In the genomic region with DNA sequence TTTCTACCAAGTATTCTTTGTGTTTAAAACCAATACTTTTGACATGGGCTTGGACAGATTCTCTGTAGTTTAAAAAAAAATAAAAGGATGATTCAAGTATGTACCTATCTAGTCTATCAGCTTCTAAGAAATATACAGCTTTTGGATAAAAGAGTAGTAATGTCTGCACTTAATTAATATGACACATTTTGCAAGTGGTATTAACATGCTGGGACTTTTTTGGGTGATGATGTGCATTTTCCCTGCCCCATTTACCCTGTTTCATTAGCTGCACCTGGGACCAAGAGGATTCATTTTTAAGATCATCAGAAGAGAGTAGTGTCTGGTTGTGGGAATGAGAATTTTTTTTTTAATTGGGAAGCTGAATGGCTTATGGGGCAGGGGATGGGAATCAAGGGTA, we compare ENCODE assay signal across 15 cellular contexts.
DNase-seq lines count a peak whose midpoint lies in the region; ATAC-seq and TF ChIP-seq lines count a peak whose summit lies in the region.
"Had no signal": no experiment of that assay in that cellular context is flagged by ENCODE, and none has a peak within 500 bp of the region (broad histone marks: within the 10 kb centered on the region; RNA-seq: fewer than 3 reads in every experiment).

No MANE protein-coding gene starts in this region.

- no peak for TF ChIP-seq CTCF in Panc1 (IDR thresholded peaks at IDR 0.05)
- TF ChIP-seq CTCF in spleen (IDR thresholded peaks at IDR 0.05 in 8 of 11, conservative IDR thresholded peaks at IDR 0.05 in 3 of 11), result no peak
- no peak for TF ChIP-seq CTCF in GM13976 (IDR thresholded peaks at IDR 0.05; ENCODE audit: borderline replicate concordance, control extremely low read depth, extremely low read depth, insufficient read depth, missing control alignments)

- H3K27ac Mint-ChIP-seq in activated T-cell treated with anti-CD3 and anti-CD28 coated beads, Interleukin-2, amount 50 U/mL, for 72 hours, result peak overlapping the region; percentile 96
- peak overlapping the region; percentile 98 for H3K27ac Mint-ChIP-seq in activated naive CD8-positive, alpha-beta T cell
- H3K27ac Mint-ChIP-seq: nephron progenitor cell had no signal

- H3K36me3 Mint-ChIP-seq in activated T-cell treated with anti-CD3 and anti-CD28 coated beads, Interleukin-2, amount 50 U/mL, for 72 hours (ENCODE audit: insufficient read depth in 2 of 2), result peaks cover 15 to 35% of the 10 kb centered on the region in 2 donors
- peaks cover 32% of the 10 kb centered on the region for H3K36me3 Mint-ChIP-seq in activated naive CD8-positive, alpha-beta T cell

- H3K9me3 ChIP-seq in Panc1 (ENCODE audit: control insufficient read depth, insufficient read depth, low read depth, low read length), result no peaks in the 10 kb centered on the region
- H3K9me3 ChIP-seq in spleen, result peaks cover 0 to 13% (median 7%) of the 10 kb centered on the region in 8 donors
- H3K9me3 ChIP-seq: right lobe of liver had no signal

- H3K27me3 ChIP-seq in Panc1 (ENCODE audit: control insufficient read depth, insufficient read depth, low read length) (no peaks in the 10 kb centered on the region), spleen (replicated peaks in 1 of 7) (no peaks in the 10 kb centered on the region)
- H3K27me3 ChIP-seq: brain microvascular endothelial cell, right lobe of liver had no signal

- CTCF ChIA-PET in Panc1 (lab: Charles Lee), result interaction anchor here (0.6 kb wide), 1 partner anchor 99 kb away, joined by 7 read pairs; no protein-coding TSS in a partner anchor

- peak overlapping the region; percentile 80 to 84 for H3K4me3 Mint-ChIP-seq in activated T-cell treated with anti-CD3 and anti-CD28 coated beads, Interleukin-2, amount 50 U/mL, for 72 hours
- H3K4me3 Mint-ChIP-seq in activated naive CD8-positive, alpha-beta T cell, result peak overlapping the region; percentile 77
- H3K4me3 Mint-ChIP-seq: nephron progenitor cell had no signal

- DNase-seq in activated T-cell treated with anti-CD3 and anti-CD28 coated beads, Interleukin-2, amount 50 U/mL, for 72 hours, result no peak
- DNase-seq in activated T-cell treated with anti-CD3 and anti-CD28 coated beads, Interleukin-2, amount 50 U/mL, for 1 hour, result no peak
- DNase-seq in Panc1 (ENCODE audit: low read depth, low spot score) (no peak), spleen (no peak), mucosa of gallbladder (ENCODE audit: low spot score) (no peak), NCI-H510A treated with DMSO at 0.1 percent for 48 hours (lab: John Stamatoyannopoulos, UW) (no peak), GM13976 (ENCODE audit: low spot score) (no peak)
- DNase-seq: brain microvascular endothelial cell, GF-D8, NCI-H2081 treated with DMSO at 0.1 percent for 48 hours, nephron progenitor cell, right lobe of liver, Right ventricle myocardium superior had no signal

- peaks cover 4 to 8% of the 10 kb centered on the region in 2 donors for H3K9me3 Mint-ChIP-seq in activated T-cell treated with anti-CD3 and anti-CD28 coated beads, Interleukin-2, amount 50 U/mL, for 72 hours
- no peaks in the 10 kb centered on the region for H3K9me3 Mint-ChIP-seq in activated naive CD8-positive, alpha-beta T cell (ENCODE audit: low read depth)

- POLR2A ChIA-PET in Panc1 (lab: Charles Lee), result interaction anchor here (0.7 kb wide), 1 partner anchor 115 kb away, joined by 10 read pairs; no protein-coding TSS in a partner anchor

- H3K4me1 ChIP-seq in Panc1 (ENCODE audit: control insufficient read depth, insufficient read depth, low read length) (peaks cover 9% of the 10 kb centered on the region), spleen (peaks cover 3 to 86% (median 39%) of the 10 kb centered on the region in 6 donors)
- H3K4me1 ChIP-seq: right lobe of liver had no signal

- H3K4me3 ChIP-seq in Panc1 (ENCODE audit: low read depth in 2 of 2, low read length in 2 of 2) (no peak overlapping the region), spleen (no peak overlapping the region)
- H3K4me3 ChIP-seq: right lobe of liver had no signal

- peak in 1 of 2 donors; percentile 0 for ATAC-seq in activated T-cell treated with anti-CD3 and anti-CD28 coated beads, Interleukin-2, amount 50 U/mL, for 72 hours (replicated peaks in 1 of 2)
- no peak for ATAC-seq in Panc1
- ATAC-seq: left lobe of liver, right lobe of liver had no signal

- H3K27me3 Mint-ChIP-seq in activated T-cell treated with anti-CD3 and anti-CD28 coated beads, Interleukin-2, amount 50 U/mL, for 72 hours (ENCODE audit: low read depth), result no peaks in the 10 kb centered on the region
- H3K27me3 Mint-ChIP-seq in activated naive CD8-positive, alpha-beta T cell, result no peaks in the 10 kb centered on the region

- in situ Hi-C loops in Panc1 (cut with HindIII; ENCODE audit: low pct_unique_long_range_greater_than_20kb, low sequenced_read_pairs) (no loop called here), GM13976 (cut with MboI; ENCODE audit: low sequenced_read_pairs, unreplicated experiment) (no loop called here)

- TF ChIP-seq POLR2A in spleen (IDR thresholded peaks at IDR 0.05), result no peak

- H3K27ac ChIP-seq in Panc1 (ENCODE audit: low read length) (peak overlapping the region; percentile 11; the same call in 1 of the 2 replicates), spleen (peak overlapping the region in 5 of 8 donors; percentile 23 to 55 (median 47))
- H3K27ac ChIP-seq: brain microvascular endothelial cell, right lobe of liver had no signal

- intact Hi-C loops in Panc1 (cut with micrococcal nuclease; ENCODE audit: unreplicated experiment), result no loop called here
- intact Hi-C loops in spleen (cut with DNase I; ENCODE audit: low total_unique reads), result no loop called here

- H3K36me3 ChIP-seq in Panc1 (ENCODE audit: control insufficient read depth, insufficient read depth, low read length), result no peaks in the 10 kb centered on the region
- peaks cover 4 to 56% (median 15%) of the 10 kb centered on the region in 6 donors for H3K36me3 ChIP-seq in spleen
- H3K36me3 ChIP-seq: brain microvascular endothelial cell, right lobe of liver had no signal

- H3K4me1 Mint-ChIP-seq in activated T-cell treated with anti-CD3 and anti-CD28 coated beads, Interleukin-2, amount 50 U/mL, for 72 hours (ENCODE audit: low read depth), result peaks cover 92% of the 10 kb centered on the region
- H3K4me1 Mint-ChIP-seq in activated naive CD8-positive, alpha-beta T cell (ENCODE audit: low read depth), result peaks cover 86% of the 10 kb centered on the region
- H3K4me1 Mint-ChIP-seq: nephron progenitor cell had no signal

- BruUV-seq in Panc1 (replicated peaks; lab: Mats Ljungman, UMichigan), result no TSS peak
